ENCODE assay signal across 9 cellular contexts in the genomic region with DNA sequence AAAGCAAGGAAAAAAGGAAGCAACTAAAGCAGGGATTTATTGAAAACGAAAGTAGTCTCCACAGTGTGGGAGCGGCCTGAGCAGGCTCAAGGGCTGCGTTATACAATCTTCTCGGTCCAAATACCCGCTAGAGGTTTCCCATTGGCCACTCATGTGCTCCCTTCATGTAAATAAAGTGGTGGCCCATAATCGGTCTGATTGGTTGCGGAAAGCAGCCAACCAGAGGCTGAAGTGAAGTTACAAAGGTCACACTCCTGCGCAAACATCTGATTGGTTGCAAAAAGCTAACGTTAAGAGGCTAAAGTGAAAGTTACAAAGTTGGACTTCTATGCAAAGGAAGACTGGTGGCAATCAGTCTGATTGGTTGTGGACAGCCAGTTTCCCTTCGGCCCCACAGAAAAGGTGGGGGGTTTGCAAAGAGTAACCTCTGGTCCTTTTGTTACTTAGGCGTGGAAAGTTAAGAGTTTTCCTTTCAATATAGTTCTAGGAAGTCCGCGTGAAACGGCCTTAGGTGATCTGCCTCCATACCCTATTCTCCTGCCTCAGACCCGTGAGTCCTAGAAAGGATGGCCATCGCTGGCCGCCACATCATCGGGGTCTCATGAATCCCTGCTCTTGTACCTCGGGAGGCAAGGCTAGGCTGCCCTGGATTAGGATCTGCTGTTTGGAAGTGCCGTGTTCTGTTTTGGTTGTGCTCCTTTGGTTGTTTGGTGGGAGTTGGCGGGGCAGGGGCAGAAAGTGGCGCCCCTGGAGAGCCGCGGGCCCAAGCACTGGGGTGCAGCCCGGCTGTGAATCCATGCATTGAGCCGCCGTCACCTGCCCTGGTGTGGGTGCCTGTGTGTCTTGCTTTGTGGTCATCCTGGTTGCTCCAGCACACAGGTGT.
A peak's percentile ranks its signal among the peaks of the same experiment; 100 is the strongest.
DNase-seq lines count a peak whose midpoint lies in the region; ATAC-seq and TF ChIP-seq lines count a peak whose summit lies in the region.
"Had no signal": no experiment of that assay in that cellular context is flagged by ENCODE, and none has a peak within 500 bp of the region (broad histone marks: within the 10 kb centered on the region; RNA-seq: fewer than 3 reads in every experiment).

No MANE protein-coding gene starts in this region.

- DNase-seq in T-helper 9 cell = peak; percentile 45
- peak; percentile 83 for DNase-seq in central memory CD4-positive, alpha-beta T cell
- no peak for DNase-seq in mesothelial cell of epicardium (ENCODE audit: low spot score in 2 of 2, unreplicated experiment in 2 of 2)
- no peak for DNase-seq in D341Med (ENCODE audit: low spot score)

- ATAC-seq in GM19025 (IDR thresholded peaks at IDR 0.05; ENCODE audit: low read depth, unreplicated experiment) (peak; percentile 70), HG03521 (IDR thresholded peaks at IDR 0.05; ENCODE audit: unreplicated experiment) (peak; percentile 55)

- peaks cover 60% of the 10 kb centered on the region for H3K27me3 Mint-ChIP-seq in mesothelial cell of epicardium (ENCODE audit: low read depth)
- H3K27me3 Mint-ChIP-seq in stimulated activated naive CD8-positive, alpha-beta T cell treated with anti-CD3 and anti-CD28 coated beads, Interleukin-15, Interleukin-2, amounts not matched to agents 100 ng/mL and 50 ng/mL, for 24 hours = peaks cover 6% of the 10 kb centered on the region

- TF ChIP-seq CTCF in 22Rv1 (IDR thresholded peaks at IDR 0.05) (no peak), mesothelial cell of epicardium (IDR thresholded peaks at IDR 0.05; ENCODE audit: unreplicated experiment) (no peak)

- no peak overlapping the region for H3K27ac Mint-ChIP-seq in mesothelial cell of epicardium
- H3K27ac Mint-ChIP-seq in stimulated activated naive CD8-positive, alpha-beta T cell treated with anti-CD3 and anti-CD28 coated beads, Interleukin-15, Interleukin-2, amounts not matched to agents 100 ng/mL and 50 ng/mL, for 24 hours = peak overlapping the region; percentile 90

- peak overlapping the region; percentile 73 for H3K4me3 Mint-ChIP-seq in mesothelial cell of epicardium
- H3K4me3 Mint-ChIP-seq in stimulated activated naive CD8-positive, alpha-beta T cell treated with anti-CD3 and anti-CD28 coated beads, Interleukin-15, Interleukin-2, amounts not matched to agents 100 ng/mL and 50 ng/mL, for 24 hours = peak overlapping the region; percentile 88

- H3K27ac ChIP-seq in 22Rv1 = peak overlapping the region; percentile 73
- H3K27ac ChIP-seq: C4-2B had no signal

- no peaks in the 10 kb centered on the region for H3K36me3 Mint-ChIP-seq in mesothelial cell of epicardium
- no peaks in the 10 kb centered on the region for H3K36me3 Mint-ChIP-seq in stimulated activated naive CD8-positive, alpha-beta T cell treated with anti-CD3 and anti-CD28 coated beads, Interleukin-15, Interleukin-2, amounts not matched to agents 100 ng/mL and 50 ng/mL, for 24 hours (ENCODE audit: low read depth)

- peaks cover 3% of the 10 kb centered on the region for H3K4me1 Mint-ChIP-seq in mesothelial cell of epicardium
- H3K4me1 Mint-ChIP-seq in stimulated activated naive CD8-positive, alpha-beta T cell treated with anti-CD3 and anti-CD28 coated beads, Interleukin-15, Interleukin-2, amounts not matched to agents 100 ng/mL and 50 ng/mL, for 24 hours (ENCODE audit: low read depth) = peaks cover 33% of the 10 kb centered on the region

- no peaks in the 10 kb centered on the region for H3K9me3 Mint-ChIP-seq in mesothelial cell of epicardium
- H3K9me3 Mint-ChIP-seq in stimulated activated naive CD8-positive, alpha-beta T cell treated with anti-CD3 and anti-CD28 coated beads, Interleukin-15, Interleukin-2, amounts not matched to agents 100 ng/mL and 50 ng/mL, for 24 hours = no peaks in the 10 kb centered on the region

Comparison
In these comparisons a context has a peak if more than half of its experiments do, and no peak if none do; other contexts are left out.
1. DNase-seq: peak in T-helper 9 cell (single experiment) and central memory CD4-positive, alpha-beta T cell (single experiment); none in mesothelial cell of epicardium (0 of 2) and D341Med (single experiment).